ENCODE assay signal across 1 cellular context in the genomic region with DNA sequence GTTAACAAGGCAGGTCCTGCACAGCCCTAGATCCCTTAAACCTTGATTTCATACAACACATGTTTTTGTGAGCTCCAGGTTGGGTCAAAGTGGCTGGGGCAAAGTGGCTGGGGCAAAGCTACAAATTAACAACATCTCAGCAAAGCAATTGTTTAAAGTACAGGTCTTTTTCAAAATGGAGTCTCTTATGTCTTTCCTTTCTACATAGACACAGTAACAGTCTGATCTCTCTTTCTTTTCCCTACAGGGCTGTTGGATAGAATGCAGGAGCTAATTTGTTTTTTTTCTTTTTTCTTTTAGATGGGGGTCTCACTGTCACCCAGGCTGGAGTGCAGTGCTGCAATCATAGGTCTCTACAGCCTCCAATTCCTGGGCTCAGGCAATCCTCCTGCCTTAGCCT.
A peak's percentile ranks its signal among the peaks of the same experiment; 100 is the strongest.
TF ChIP-seq lines count a peak whose summit lies in the region.

No MANE protein-coding gene starts in this region.

TF ChIP-seq in HepG2, 621 proteins besides CTCF, POLR2A, EP300 and RAD21:
- TF ChIP-seq ZNF770 (CRISPR knock-in tag; IDR thresholded peaks at IDR 0.05) = peak; percentile 45; the same call in 1 of the 2 replicates
